Comparison of ENCODE assay signal across 15 cellular contexts in the genomic region with DNA sequence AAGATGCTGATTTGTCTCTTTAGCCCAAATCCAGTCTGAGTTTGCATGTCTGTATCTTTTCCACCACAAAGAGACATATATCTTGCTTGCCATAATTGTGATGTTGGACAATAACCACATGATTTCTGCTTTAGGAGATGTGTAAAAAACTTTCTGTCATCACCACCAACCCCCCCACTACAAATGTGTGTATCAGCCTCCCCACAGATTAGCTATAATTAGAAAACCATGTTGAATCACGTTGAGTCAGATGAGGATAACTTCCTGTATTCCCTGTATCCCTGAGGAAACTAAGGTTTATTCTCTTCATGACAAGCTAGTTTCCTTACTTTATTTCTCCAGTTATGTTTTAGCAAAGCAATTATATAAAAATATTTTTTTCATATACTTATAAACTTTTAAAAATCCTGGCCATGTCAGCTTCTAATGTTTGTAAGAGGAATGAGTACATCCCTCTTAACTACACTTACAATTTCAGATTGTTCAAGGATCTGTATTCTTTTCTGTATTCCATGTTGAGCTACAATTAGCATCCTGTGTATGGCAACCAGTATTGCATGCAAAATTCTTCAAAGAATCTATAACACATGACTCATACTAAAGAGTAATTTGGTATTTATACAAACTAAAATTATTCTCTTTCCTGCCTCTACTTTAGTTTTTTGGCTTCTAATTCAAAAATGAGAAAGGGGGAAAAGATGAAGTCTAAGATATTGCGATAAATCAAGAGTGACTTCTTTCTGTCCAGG.
A peak's percentile ranks its signal among the peaks of the same experiment; 100 is the strongest.
DNase-seq lines count a peak whose midpoint lies in the region; ATAC-seq, FAIRE-seq and TF ChIP-seq lines count a peak whose summit lies in the region.
"Had no signal": no experiment of that assay in that cellular context is flagged by ENCODE, and none has a peak within 500 bp of the region (broad histone marks: within the 10 kb centered on the region; RNA-seq: fewer than 3 reads in every experiment).

No MANE protein-coding gene starts in this region.

- no peak overlapping the region for H3K18ac ChIP-seq in mesenchymal stem cell (ENCODE audit: low read depth in 1 of 2, low read length in 2 of 2)

- DNase-seq in AG08396 (ENCODE audit: low spot score) (peak; percentile 21), HS-5 (ENCODE audit: low read depth) (peak; percentile 82), brain microvascular endothelial cell (peak; percentile 23), mesenchymal stem cell (peak; percentile 77), NCI-H748 (lab: John Stamatoyannopoulos, UW; ENCODE audit: unreplicated experiment) (no peak), GM12892 (ENCODE audit: insufficient read length) (no peak)
- DNase-seq in activated effector memory CD4-positive, alpha-beta T cell treated with Interleukin-2 at 50 U/mL for 16 hours = no peak
- DNase-seq: activated CD8-positive, alpha-beta memory T cell treated with anti-CD3 and anti-CD28 coated beads for 24 hours; NCI-H1930; NCI-H526 treated with DMSO at 0.1 percent for 48 hours; ovary; spleen; stimulated activated naive CD4-positive, alpha-beta T cell treated with Interleukin-2 at 50 U/mL for 16 hours had no signal

- no peak for TF ChIP-seq CTCF in brain microvascular endothelial cell (IDR thresholded peaks at IDR 0.05; ENCODE audit: low read depth, low read length, missing control alignments)

- H3K4me1 ChIP-seq in mesenchymal stem cell (ENCODE audit: control insufficient read depth, insufficient read depth, low read depth, low read length) = no peaks in the 10 kb centered on the region
- H3K4me1 ChIP-seq: spleen had no signal

- no peak overlapping the region for H2BK5ac ChIP-seq in mesenchymal stem cell (ENCODE audit: low read depth, low read length, poor library complexity, severe bottlenecking)

- no peak overlapping the region for H2BK15ac ChIP-seq in mesenchymal stem cell (ENCODE audit: low read depth, poor library complexity, severe bottlenecking)

- H2AK5ac ChIP-seq in mesenchymal stem cell (ENCODE audit: low read length, severe bottlenecking) = no peak overlapping the region

- H3K9ac ChIP-seq in mesenchymal stem cell (ENCODE audit: low read length) = peak overlapping the region; percentile 82

- TF ChIP-seq POLR2A in GM12892 (IDR thresholded peaks at IDR 0.05; ENCODE audit: low read depth, low read length) = no peak

- peak overlapping the region; percentile 52 for H3K27ac ChIP-seq in brain microvascular endothelial cell
- H3K27ac ChIP-seq in mesenchymal stem cell (ENCODE audit: low read length, poor library complexity, severe bottlenecking) = no peak overlapping the region
- H3K27ac ChIP-seq: ovary, spleen had no signal

- no peak overlapping the region for H2AFZ ChIP-seq in mesenchymal stem cell (ENCODE audit: low read depth, low read length)

- in situ Hi-C loops in brain microvascular endothelial cell (cut with HindIII; ENCODE audit: low pct_ligation_motif_present, low sequenced_read_pairs) = no loop called here

- H3K4me2 ChIP-seq in mesenchymal stem cell (ENCODE audit: low read length, poor library complexity, severe bottlenecking) = no peak overlapping the region

- no peak overlapping the region for H4K8ac ChIP-seq in mesenchymal stem cell (ENCODE audit: low read length)

- H3K4me3 ChIP-seq in brain microvascular endothelial cell (ENCODE audit: low read depth, low read length) (no peak overlapping the region), mesenchymal stem cell (ENCODE audit: insufficient read depth in 1 of 2, low read depth in 1 of 2, low read length in 2 of 2) (no peak overlapping the region)
- H3K4me3 ChIP-seq: ovary, spleen had no signal

- no peak overlapping the region for H3K14ac ChIP-seq in mesenchymal stem cell (ENCODE audit: low read length in 2 of 2)

- peaks cover 3% of the 10 kb centered on the region for H3K79me1 ChIP-seq in mesenchymal stem cell (replicated peaks; ENCODE audit: low read length, poor library complexity, severe bottlenecking)

- H3K9me3 ChIP-seq in mesenchymal stem cell (ENCODE audit: control insufficient read depth, low read length) = no peaks in the 10 kb centered on the region
- H3K9me3 ChIP-seq: ovary, spleen had no signal

- peak overlapping the region; percentile 19 for H2BK120ac ChIP-seq in mesenchymal stem cell (ENCODE audit: low read depth, low read length)

- H2BK12ac ChIP-seq in mesenchymal stem cell (ENCODE audit: low read length in 2 of 2) = peak overlapping the region; percentile 31 to 50

- ATAC-seq in HG02973 (IDR thresholded peaks at IDR 0.05; ENCODE audit: unreplicated experiment) = no peak
- ATAC-seq: WTC11 had no signal

- no peaks in the 10 kb centered on the region for H3K36me3 ChIP-seq in brain microvascular endothelial cell (replicated peaks)
- peaks cover 4% of the 10 kb centered on the region in 2 experiments for H3K36me3 ChIP-seq in mesenchymal stem cell (ENCODE audit: control insufficient read depth in 1 of 2, insufficient read depth in 2 of 2, low read depth in 1 of 2, low read length in 2 of 2)
- H3K36me3 ChIP-seq: ovary, spleen had no signal

- H3K23ac ChIP-seq in mesenchymal stem cell (ENCODE audit: low read length in 2 of 2) = no peak overlapping the region

- 95% methylated on average over 1 of the region's 2 CpGs for WGBS in mesenchymal stem cell

- H3K27me3 ChIP-seq in brain microvascular endothelial cell (replicated peaks) = no peaks in the 10 kb centered on the region
- H3K27me3 ChIP-seq in mesenchymal stem cell (ENCODE audit: control insufficient read depth in 1 of 2, insufficient read depth in 1 of 2, low read length in 2 of 2) = no peaks in the 10 kb centered on the region
- H3K27me3 ChIP-seq: ovary, spleen had no signal

- H3K4ac ChIP-seq in mesenchymal stem cell (ENCODE audit: low read depth in 1 of 2, low read length in 2 of 2) = no peak overlapping the region

- no peak for FAIRE-seq in GM12892 (lab: Jason Lieb, UNC)

- peak overlapping the region; percentile 11 for H4K91ac ChIP-seq in mesenchymal stem cell (ENCODE audit: low read length)

Comparison
In these comparisons a context has a peak if more than half of its experiments do, and no peak if none do; other contexts are left out.
1. DNase-seq: peak in AG08396 (single experiment), HS-5 (single experiment), brain microvascular endothelial cell (single experiment) and mesenchymal stem cell (single experiment); none in NCI-H748 (single experiment), activated effector memory CD4-positive, alpha-beta T cell treated with Interleukin-2 at 50 U/mL for 16 hours (single experiment) and GM12892 (single experiment).